8 cellular contexts compared by ENCODE assay signal in genomic region chr16:66524601-66525164, GRCh38. TPM values are rescaled to one million over a fixed set of nuclear protein-coding genes. Genes with fewer than 3 reads are reported as not detected.
A peak's percentile ranks its signal among the peaks of the same experiment; 100 is the strongest.
DNase-seq lines count a peak whose midpoint lies in the region; ATAC-seq and TF ChIP-seq lines count a peak whose summit lies in the region.

No MANE protein-coding gene starts in this region.

- no peak overlapping the region for H2AFZ ChIP-seq in osteoblast (ENCODE audit: low read length)

- peaks cover 5% of the 10 kb centered on the region for H3K36me3 Mint-ChIP-seq in activated naive CD8-positive, alpha-beta T cell

- no peak overlapping the region for H3K4me3 ChIP-seq in osteoblast (ENCODE audit: insufficient read depth, low read length)

- H3K4me1 Mint-ChIP-seq in activated naive CD8-positive, alpha-beta T cell (ENCODE audit: low read depth): peaks cover 66% of the 10 kb centered on the region

- ATAC-seq in GM21360 (IDR thresholded peaks at IDR 0.05; ENCODE audit: unreplicated experiment): peak; percentile 56
- ATAC-seq in HG03565 (IDR thresholded peaks at IDR 0.05; ENCODE audit: unreplicated experiment): peak; percentile 56

- TF ChIP-seq CTCF in GM10248 (IDR thresholded peaks at IDR 0.05; ENCODE audit: control extremely low read depth, extremely low read depth, low read depth, missing control alignments) (no peak), osteoblast (IDR thresholded peaks at IDR 0.05; ENCODE audit: extremely low read depth, low read depth, low read length) (no peak)

- peaks cover 2% of the 10 kb centered on the region for H4K20me1 ChIP-seq in osteoblast (ENCODE audit: insufficient read depth, low read length)

- H3K9me3 ChIP-seq in osteoblast (ENCODE audit: low read depth, low read length): no peaks in the 10 kb centered on the region

- H3K9me3 Mint-ChIP-seq in activated naive CD8-positive, alpha-beta T cell (ENCODE audit: low read depth): no peaks in the 10 kb centered on the region

- DNase-seq in GM10248 (ENCODE audit: extremely low spot score): peak; percentile 71
- DNase-seq in osteoblast (ENCODE audit: insufficient read length, low spot score, missing footprints): no peak
- DNase-seq in NCI-H446 treated with DMSO at 0.1 percent for 48 hours (lab: John Stamatoyannopoulos, UW): no peak
- DNase-seq in dedifferentiated amniotic fluid mesenchymal stem cell (ENCODE audit: extremely low spot score): no peak
- no peak for DNase-seq in effector CD4-positive, alpha-beta T cell

- CTCF ChIA-PET in GM10248 (lab: Yijun Ruan, JAX): interaction anchor here (0.7 to 5.3 kb wide), 13 partner anchors 9 to 118 kb away, joined by 3 to 23 read pairs (median 3); partner anchors contain the start of gene CKLF

- H3K4me2 ChIP-seq in osteoblast (ENCODE audit: insufficient read depth, low read length): no peak overlapping the region

- no peaks in the 10 kb centered on the region for H3K27me3 ChIP-seq in osteoblast (ENCODE audit: insufficient read depth, low read length)

- peaks cover 30% of the 10 kb centered on the region for H3K36me3 ChIP-seq in osteoblast (ENCODE audit: insufficient read depth, low read length)

- H3K27me3 Mint-ChIP-seq in activated naive CD8-positive, alpha-beta T cell: no peaks in the 10 kb centered on the region

- peaks cover 15% of the 10 kb centered on the region for H3K4me1 ChIP-seq in osteoblast (ENCODE audit: insufficient read depth, low read length)

- peak overlapping the region; percentile 73 for H3K27ac ChIP-seq in osteoblast (ENCODE audit: low read depth, low read length)

- H3K27ac Mint-ChIP-seq in activated naive CD8-positive, alpha-beta T cell: peak overlapping the region; percentile 50

- POLR2A ChIA-PET in GM10248 (lab: Yijun Ruan, JAX): no interaction called here

- H3K4me3 Mint-ChIP-seq in activated naive CD8-positive, alpha-beta T cell: peak overlapping the region; percentile 44

- H3K79me2 ChIP-seq in osteoblast (ENCODE audit: insufficient read depth, low read length): no peaks in the 10 kb centered on the region

RNA-seq across cellular contexts. Expression of gene TK2, which starts 25.2 kb away (rescaled TPM):
- total RNA-seq in osteoblast: 73.5 and 81.3 TPM in 2 replicates

RNA-seq across cellular contexts. Expression of gene CKLF, which starts 27.7 kb away (rescaled TPM):
- 46.0 and 48.9 TPM in 2 replicates for total RNA-seq in osteoblast

RNA-seq across cellular contexts. Expression of gene CMTM1, which starts 41.6 kb away (rescaled TPM):
- 4.0 and 4.1 TPM in 2 replicates for total RNA-seq in osteoblast

RNA-seq across cellular contexts. Expression of gene CMTM2, which starts 54.6 kb away (rescaled TPM):
- not detected in 2 replicates for total RNA-seq in osteoblast
